4 cellular contexts compared by ENCODE assay signal in genomic region chr12:106381866-106382265, GRCh38. TPM values are rescaled to one million over a fixed set of nuclear protein-coding genes. Genes with fewer than 3 reads are reported as not detected.
DNase-seq lines count a peak whose midpoint lies in the region; ATAC-seq, FAIRE-seq and TF ChIP-seq lines count a peak whose summit lies in the region.
"Not testable (repeated sequence)": the region's sequence is repeated elsewhere in the genome, so short reads cannot be mapped to it uniquely, and the experiment has no call there.

No MANE protein-coding gene starts in this region.

- not testable (repeated sequence) for H3K4me2 ChIP-seq in BLaER1; K562 (ENCODE audit: insufficient read depth, low read length)

- not testable (repeated sequence) for FAIRE-seq in K562 (lab: Jason Lieb, UNC)

- H3K27ac ChIP-seq in BLaER1; adrenal gland; K562 (ENCODE audit: extremely low read depth, low read depth, low read length): not testable (repeated sequence)

- TF ChIP-seq POLR2A in adrenal gland (IDR thresholded peaks at IDR 0.05); K562 (conservative IDR thresholded peaks at IDR 0.05): not testable (repeated sequence)

- not testable (repeated sequence) for TF ChIP-seq RAD21 in K562 (CRISPR knock-in tag; conservative IDR thresholded peaks at IDR 0.05 in 1 of 2, IDR thresholded peaks at IDR 0.05 in 1 of 2)

- intact Hi-C loops in adrenal gland (cut with DNase I) (loop anchor here (10.0 kb wide), 2 partner anchors 463 to 543 kb away; no protein-coding TSS in a partner anchor), K562 (cut with micrococcal nuclease) (loop anchor here (10.0 kb wide), 1 partner anchor 303 kb away; no protein-coding TSS in a partner anchor)

- H3K4me3 Mint-ChIP-seq in T-helper 17 cell = not testable (repeated sequence)

- not testable (repeated sequence) for H4K20me1 ChIP-seq in BLaER1; K562 (replicated peaks; ENCODE audit: control insufficient read depth, insufficient read depth, low read length)

- not testable (repeated sequence) for H3K79me2 ChIP-seq in K562 (ENCODE audit: control insufficient read depth, insufficient read depth, low read length)

- H3K27ac Mint-ChIP-seq in T-helper 17 cell = peak overlapping the region; percentile 1

- H3K27me3 ChIP-seq in BLaER1; adrenal gland; K562 (ENCODE audit: control insufficient read depth in 2 of 2, insufficient read depth in 2 of 2, low read length in 2 of 2): not testable (repeated sequence)

- not testable (repeated sequence) for TF ChIP-seq CTCF in adrenal gland (IDR thresholded peaks at IDR 0.05); K562 (IDR thresholded peaks at IDR 0.05 in 2 of 3, conservative IDR thresholded peaks at IDR 0.05 in 1 of 3; ENCODE audit: insufficient read depth in 2 of 3, low read depth in 1 of 3, low read length in 3 of 3)

- peaks cover 58% of the 10 kb centered on the region for H3K36me3 ChIP-seq in BLaER1
- peaks cover 0 to 20% of the 10 kb centered on the region in 2 donors for H3K36me3 ChIP-seq in adrenal gland (replicated peaks in 1 of 2)
- H3K36me3 ChIP-seq in K562 (ENCODE audit: control insufficient read depth, insufficient read depth, low read length) = peaks cover 57% of the 10 kb centered on the region

- H3K4me3 ChIP-seq in BLaER1 = peak overlapping the region; percentile 7; the same call in 1 of the 2 replicates
- not testable (repeated sequence) for H3K4me3 ChIP-seq in adrenal gland, K562

- POLR2A ChIA-PET in K562 (lab: Yijun Ruan, JAX) = not testable (repeated sequence)

- TF ChIP-seq EP300 in K562 (IDR thresholded peaks at IDR 0.05; ENCODE audit: low read length) = not testable (repeated sequence)

- H3K36me3 Mint-ChIP-seq in T-helper 17 cell (ENCODE audit: low read depth) = not testable (repeated sequence)

- CTCF ChIA-PET in K562 (lab: Yijun Ruan, JAX; ENCODE audit: low intra/inter-chr PET ratio) = not testable (repeated sequence)

- DNase-seq in T-helper 17 cell; K562 (ENCODE audit: extremely low read depth in 1 of 4, low spot score in 3 of 4): not testable (repeated sequence)
- DNase-seq in adrenal gland = peak in 4 of 7 donors; percentile 21 to 68 (median 40)

- in situ Hi-C loops in K562 (cut with MboI) = loop anchor here (5.0 kb wide), 1 partner anchor 535 kb away; no protein-coding TSS in a partner anchor

- 46 to 57% (median 47%) methylated on average over 4 of the region's 4 CpGs for WGBS in adrenal gland, 4 donors
- WGBS in K562 (ENCODE audit: insufficient coverage, low coverage, missing lambda C conversion rate) = 85% methylated on average over 3 of the region's 4 CpGs

- H3K4me1 Mint-ChIP-seq in T-helper 17 cell = peaks cover 11% of the 10 kb centered on the region

- not testable (repeated sequence) for H3K9me1 ChIP-seq in K562 (ENCODE audit: control insufficient read depth, insufficient read depth, low read length)

- H3K4me1 ChIP-seq in BLaER1; adrenal gland (replicated peaks in 1 of 2); K562 (replicated peaks in 1 of 2; ENCODE audit: control insufficient read depth in 2 of 2, insufficient read depth in 2 of 2, low read length in 2 of 2): not testable (repeated sequence)

- H2AFZ ChIP-seq in K562 (ENCODE audit: low read depth, low read length) = not testable (repeated sequence)

- H3K9ac ChIP-seq in BLaER1; K562 (ENCODE audit: insufficient read depth in 1 of 2, low read depth in 2 of 2, low read length in 2 of 2): not testable (repeated sequence)

- peaks cover 29% of the 10 kb centered on the region for H3K9me3 ChIP-seq in BLaER1
- not testable (repeated sequence) for H3K9me3 ChIP-seq in T-helper 17 cell (ENCODE audit: control insufficient read depth, low read length, poor library complexity, severe bottlenecking); adrenal gland (replicated peaks in 1 of 3); K562 (replicated peaks; ENCODE audit: control insufficient read depth, insufficient read depth, low read depth, low read length)

- not testable (repeated sequence) for BruUV-seq in K562 (replicated peaks; lab: Mats Ljungman, UMichigan)

- H3K27me3 Mint-ChIP-seq in T-helper 17 cell = not testable (repeated sequence)

- ATAC-seq in T-helper 17 cell, K562: not testable (repeated sequence)

TF ChIP-seq in K562, 482 proteins besides CTCF, POLR2A, EP300 and RAD21:
- peak; percentile 42; the same call in 1 of the 2 replicates for TF ChIP-seq RFX1 (IDR thresholded peaks at IDR 0.05)

RNA-seq across cellular contexts. Expression of gene POLR3B, which starts 24.3 kb away (rescaled TPM):
- total RNA-seq in T-helper 17 cell = 1 to 10 TPM; 4.0 to 9.2 TPM
- total RNA-seq in adrenal gland = 10 to 100 TPM in 7 of 8 donors, 1 to 10 TPM in 1; 9.8 to 22.4 (median 13.7) TPM
- 10 to 100 TPM in 1 of 3 donors, 1 to 10 TPM in 2; 2.6 to 33.8 (median 2.7) TPM for polyA plus RNA-seq in adrenal gland
- 10.8 and 26.4 TPM in 2 replicates for total RNA-seq in K562 (2011; cell fraction: chromatin; rRNA removed; ENCODE audit: low replicate concordance)
- total RNA-seq in K562 (2011; cell fraction: nucleolus; rRNA removed) = 6.5 and 7.8 TPM in 2 replicates
- 9.3 and 10.0 TPM in 2 replicates for total RNA-seq in K562 (2011; cell fraction: nucleoplasm; rRNA removed)
- 13.3 and 13.7 TPM in 2 replicates for total RNA-seq in K562 (2014; rRNA removed)
- 14.4 and 14.6 TPM in 2 replicates for total RNA-seq in K562 (2014; rRNA removed; fragmentation: Illumina TruSeq; extraction: Trizol)
- 13.3 and 15.4 TPM in 2 replicates for total RNA-seq in K562 (2015; rRNA removed; fragmentation: Illumina TruSeq; extraction: Trizol)
- total RNA-seq in K562 (2021) = 14.6 and 15.0 TPM in 2 replicates
- polyA plus RNA-seq in K562 (2011; rRNA removed) = 7.9 and 12.1 TPM in 2 replicates
- polyA plus RNA-seq in K562 (2011; cell fraction: cytosol; rRNA removed) = 3.9 and 6.0 TPM in 2 replicates
- 4.7 and 4.9 TPM in 2 replicates for polyA plus RNA-seq in K562 (2011; cell fraction: nucleus; rRNA removed)
- polyA plus RNA-seq in K562 (2012) = 11.3 and 12.0 TPM in 2 replicates
- polyA plus RNA-seq in K562 (2014; fragmentation: Illumina TruSeq; extraction: Trizol) = 15.6 and 17.9 TPM in 2 replicates
- 10 to 100 TPM in 1 of 2 experiments, 1 to 10 TPM in 1; 7.6 to 16.5 TPM for polyA plus RNA-seq in K562 (2014; fragmentation: Nextera tagmentation; extraction: Ambion mirVana)
- polyA plus RNA-seq in K562 (2014; rRNA removed) = 11.2 and 13.2 TPM in 2 replicates
- polyA minus RNA-seq in K562 (2011; rRNA and poly(A)+ RNA removed) = 24.9 and 30.2 TPM in 2 replicates
- polyA minus RNA-seq in K562 (2011; cell fraction: cytosol; rRNA and poly(A)+ RNA removed) = 7.5 and 10.7 TPM in 2 replicates
- 8.1 and 13.6 TPM in 2 replicates for polyA minus RNA-seq in K562 (2011; cell fraction: nucleus; rRNA and poly(A)+ RNA removed)
